ENCODE assay signal across 1 cellular context in the genomic region with DNA sequence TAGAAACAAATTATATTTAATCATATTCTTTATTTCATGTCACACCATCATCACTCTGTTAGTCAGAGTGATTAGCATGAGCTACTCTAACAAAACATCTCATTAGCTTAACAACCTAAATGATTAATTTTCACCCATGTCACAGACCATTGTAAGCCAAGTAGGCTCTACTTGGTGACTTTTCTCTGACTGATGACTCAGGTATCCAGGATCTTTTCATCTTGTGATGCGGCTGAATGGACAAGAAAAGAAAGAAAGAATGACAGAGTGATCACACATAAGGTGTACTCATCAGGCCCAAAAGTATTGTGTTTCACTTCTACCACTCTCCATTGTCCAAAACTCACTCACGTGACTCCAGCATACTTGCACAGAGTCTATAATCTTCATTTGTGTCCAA.
TF ChIP-seq lines count a peak whose summit lies in the region.

No MANE protein-coding gene starts in this region.

TF ChIP-seq in GM23338, 12 proteins besides CTCF, POLR2A, EP300 and RAD21 (continued from another document):
- TF ChIP-seq, protein P1, sequence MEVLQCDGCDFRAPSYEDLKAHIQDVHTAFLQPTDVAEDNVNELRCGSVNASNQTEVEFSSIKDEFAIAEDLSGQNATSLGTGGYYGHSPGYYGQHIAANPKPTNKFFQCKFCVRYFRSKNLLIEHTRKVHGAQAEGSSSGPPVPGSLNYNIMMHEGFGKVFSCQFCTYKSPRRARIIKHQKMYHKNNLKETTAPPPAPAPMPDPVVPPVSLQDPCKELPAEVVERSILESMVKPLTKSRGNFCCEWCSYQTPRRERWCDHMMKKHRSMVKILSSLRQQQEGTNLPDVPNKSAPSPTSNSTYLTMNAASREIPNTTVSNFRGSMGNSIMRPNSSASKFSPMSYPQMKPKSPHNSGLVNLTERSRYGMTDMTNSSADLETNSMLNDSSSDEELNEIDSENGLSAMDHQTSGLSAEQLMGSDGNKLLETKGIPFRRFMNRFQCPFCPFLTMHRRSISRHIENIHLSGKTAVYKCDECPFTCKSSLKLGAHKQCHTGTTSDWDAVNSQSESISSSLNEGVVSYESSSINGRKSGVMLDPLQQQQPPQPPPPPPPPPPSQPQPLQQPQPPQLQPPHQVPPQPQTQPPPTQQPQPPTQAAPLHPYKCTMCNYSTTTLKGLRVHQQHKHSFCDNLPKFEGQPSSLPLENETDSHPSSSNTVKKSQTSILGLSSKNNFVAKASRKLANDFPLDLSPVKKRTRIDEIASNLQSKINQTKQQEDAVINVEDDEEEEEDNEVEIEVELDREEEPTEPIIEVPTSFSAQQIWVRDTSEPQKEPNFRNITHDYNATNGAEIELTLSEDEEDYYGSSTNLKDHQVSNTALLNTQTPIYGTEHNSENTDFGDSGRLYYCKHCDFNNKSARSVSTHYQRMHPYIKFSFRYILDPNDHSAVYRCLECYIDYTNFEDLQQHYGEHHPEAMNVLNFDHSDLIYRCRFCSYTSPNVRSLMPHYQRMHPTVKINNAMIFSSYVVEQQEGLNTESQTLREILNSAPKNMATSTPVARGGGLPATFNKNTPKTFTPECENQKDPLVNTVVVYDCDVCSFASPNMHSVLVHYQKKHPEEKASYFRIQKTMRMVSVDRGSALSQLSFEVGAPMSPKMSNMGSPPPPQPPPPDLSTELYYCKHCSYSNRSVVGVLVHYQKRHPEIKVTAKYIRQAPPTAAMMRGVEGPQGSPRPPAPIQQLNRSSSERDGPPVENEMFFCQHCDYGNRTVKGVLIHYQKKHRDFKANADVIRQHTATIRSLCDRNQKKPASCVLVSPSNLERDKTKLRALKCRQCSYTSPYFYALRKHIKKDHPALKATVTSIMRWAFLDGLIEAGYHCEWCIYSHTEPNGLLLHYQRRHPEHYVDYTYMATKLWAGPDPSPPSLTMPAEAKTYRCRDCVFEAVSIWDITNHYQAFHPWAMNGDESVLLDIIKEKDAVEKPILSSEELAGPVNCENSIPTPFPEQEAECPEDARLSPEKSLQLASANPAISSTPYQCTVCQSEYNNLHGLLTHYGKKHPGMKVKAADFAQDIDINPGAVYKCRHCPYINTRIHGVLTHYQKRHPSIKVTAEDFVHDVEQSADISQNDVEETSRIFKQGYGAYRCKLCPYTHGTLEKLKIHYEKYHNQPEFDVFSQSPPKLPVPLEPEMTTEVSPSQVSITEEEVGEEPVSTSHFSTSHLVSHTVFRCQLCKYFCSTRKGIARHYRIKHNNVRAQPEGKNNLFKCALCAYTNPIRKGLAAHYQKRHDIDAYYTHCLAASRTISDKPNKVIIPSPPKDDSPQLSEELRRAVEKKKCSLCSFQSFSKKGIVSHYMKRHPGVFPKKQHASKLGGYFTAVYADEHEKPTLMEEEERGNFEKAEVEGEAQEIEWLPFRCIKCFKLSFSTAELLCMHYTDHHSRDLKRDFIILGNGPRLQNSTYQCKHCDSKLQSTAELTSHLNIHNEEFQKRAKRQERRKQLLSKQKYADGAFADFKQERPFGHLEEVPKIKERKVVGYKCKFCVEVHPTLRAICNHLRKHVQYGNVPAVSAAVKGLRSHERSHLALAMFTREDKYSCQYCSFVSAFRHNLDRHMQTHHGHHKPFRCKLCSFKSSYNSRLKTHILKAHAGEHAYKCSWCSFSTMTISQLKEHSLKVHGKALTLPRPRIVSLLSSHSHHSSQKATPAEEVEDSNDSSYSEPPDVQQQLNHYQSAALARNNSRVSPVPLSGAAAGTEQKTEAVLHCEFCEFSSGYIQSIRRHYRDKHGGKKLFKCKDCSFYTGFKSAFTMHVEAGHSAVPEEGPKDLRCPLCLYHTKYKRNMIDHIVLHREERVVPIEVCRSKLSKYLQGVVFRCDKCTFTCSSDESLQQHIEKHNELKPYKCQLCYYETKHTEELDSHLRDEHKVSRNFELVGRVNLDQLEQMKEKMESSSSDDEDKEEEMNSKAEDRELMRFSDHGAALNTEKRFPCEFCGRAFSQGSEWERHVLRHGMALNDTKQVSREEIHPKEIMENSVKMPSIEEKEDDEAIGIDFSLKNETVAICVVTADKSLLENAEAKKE (CRISPR knock-in tag; IDR thresholded peaks at IDR 0.05): no peak
- TF ChIP-seq POLR2AphosphoS5 (IDR thresholded peaks at IDR 0.05; ENCODE audit: low read depth): no peak
- no peak for TF ChIP-seq JUNB (IDR thresholded peaks at IDR 0.05; ENCODE audit: unreplicated experiment)
- no peak for TF ChIP-seq NANOG (IDR thresholded peaks at IDR 0.05; ENCODE audit: borderline replicate concordance)
- no peak for TF ChIP-seq EZH2 (IDR thresholded peaks at IDR 0.05; ENCODE audit: low read depth, unreplicated experiment)
TF ChIP-seq in GM23338: peak in this region for 0.
